In genomic region chr16:30430428-30430970, GRCh38 we compare ENCODE assay signal across 1 cellular context.
TF ChIP-seq lines count a peak whose summit lies in the region.

No MANE protein-coding gene starts in this region.

TF ChIP-seq in SK-N-SH treated with all-trans-retinoic acid at 6 μM for 48 hours, 23 proteins besides CTCF, POLR2A, EP300 and RAD21 (continued from another document):
- TF ChIP-seq PATZ1 (CRISPR knock-in tag; IDR thresholded peaks at IDR 0.05; ENCODE audit: borderline replicate concordance) (no peak), ZNF8 (CRISPR knock-in tag; IDR thresholded peaks at IDR 0.05) (no peak), SNAI2 (CRISPR knock-in tag; IDR thresholded peaks at IDR 0.05) (no peak), PPARA (CRISPR knock-in tag; IDR thresholded peaks at IDR 0.05; ENCODE audit: borderline replicate concordance) (no peak)
- TF ChIP-seq, protein P1, sequence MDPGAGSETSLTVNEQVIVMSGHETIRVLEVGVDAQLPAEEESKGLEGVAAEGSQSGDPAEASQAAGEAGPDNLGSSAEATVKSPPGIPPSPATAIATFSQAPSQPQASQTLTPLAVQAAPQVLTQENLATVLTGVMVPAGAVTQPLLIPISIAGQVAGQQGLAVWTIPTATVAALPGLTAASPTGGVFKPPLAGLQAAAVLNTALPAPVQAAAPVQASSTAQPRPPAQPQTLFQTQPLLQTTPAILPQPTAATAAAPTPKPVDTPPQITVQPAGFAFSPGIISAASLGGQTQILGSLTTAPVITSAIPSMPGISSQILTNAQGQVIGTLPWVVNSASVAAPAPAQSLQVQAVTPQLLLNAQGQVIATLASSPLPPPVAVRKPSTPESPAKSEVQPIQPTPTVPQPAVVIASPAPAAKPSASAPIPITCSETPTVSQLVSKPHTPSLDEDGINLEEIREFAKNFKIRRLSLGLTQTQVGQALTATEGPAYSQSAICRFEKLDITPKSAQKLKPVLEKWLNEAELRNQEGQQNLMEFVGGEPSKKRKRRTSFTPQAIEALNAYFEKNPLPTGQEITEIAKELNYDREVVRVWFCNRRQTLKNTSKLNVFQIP (CRISPR knock-in tag; IDR thresholded peaks at IDR 0.05; ENCODE audit: borderline replicate concordance, low read depth): no peak
